ENCODE assay signal across 21 cellular contexts in genomic region chr2:128303095-128303791, GRCh38. TPM values are rescaled to one million over a fixed set of nuclear protein-coding genes. Genes with fewer than 3 reads are reported as not detected.
DNase-seq lines count a peak whose midpoint lies in the region; ATAC-seq, FAIRE-seq and TF ChIP-seq lines count a peak whose summit lies in the region.
"Had no signal": no experiment of that assay in that cellular context is flagged by ENCODE, and none has a peak within 500 bp of the region (broad histone marks: within the 10 kb centered on the region; RNA-seq: fewer than 3 reads in every experiment).

No MANE protein-coding gene starts in this region.

- ATAC-seq in HG02870 (IDR thresholded peaks at IDR 0.05; ENCODE audit: unreplicated experiment) (peak; percentile 47), HepG2 (no peak), GM18909 (IDR thresholded peaks at IDR 0.05; ENCODE audit: poor library complexity, unreplicated experiment) (no peak), SK-N-SH treated with all-trans-retinoic acid at 6 μM for 48 hours (no peak), GM21576 (IDR thresholded peaks at IDR 0.05; ENCODE audit: unreplicated experiment) (no peak)
- ATAC-seq: activated CD8-positive, alpha-beta memory T cell treated with anti-CD3 and anti-CD28 coated beads, Interleukin-2, amount 10 ng/mL, durations not matched to agents 7 days and 5 days had no signal

- 90% methylated on average over 9 of the region's 9 CpGs for WGBS in HepG2 (ENCODE audit: low lambda C conversion rate)
- WGBS in spleen, 5 donors, result 52 to 79% (median 75%) methylated on average over 8 to 9 of the region's 9 CpGs

- TF ChIP-seq EP300 in HepG2 (IDR thresholded peaks at IDR 0.05; ENCODE audit: low read depth in 2 of 2, low read length in 2 of 2), result no peak
- TF ChIP-seq EP300 in HepG2 (CRISPR knock-in tag; IDR thresholded peaks at IDR 0.05; ENCODE audit: borderline replicate concordance), result no peak

- no peak for FAIRE-seq in HepG2 (lab: Jason Lieb, UNC)

- POLR2A ChIA-PET in RWPE1 (lab: Yijun Ruan, JAX; ENCODE audit: low non-redundant PET) (no interaction called here), HepG2 (lab: Yijun Ruan, JAX) (no interaction called here)

- no peak overlapping the region for H3K4me2 ChIP-seq in HepG2 (ENCODE audit: low read depth, low read length)

- no peak for TF ChIP-seq CTCF in RWPE1 (conservative IDR thresholded peaks at IDR 0.05; ENCODE audit: low read depth)
- no peak for TF ChIP-seq CTCF in HepG2 (CRISPR knock-in tag; IDR thresholded peaks at IDR 0.05)
- TF ChIP-seq CTCF in spleen (IDR thresholded peaks at IDR 0.05 in 8 of 11, conservative IDR thresholded peaks at IDR 0.05 in 3 of 11), result no peak

- no peak overlapping the region for H2AFZ ChIP-seq in HepG2 (ENCODE audit: low read length)
- H2AFZ ChIP-seq: GM23248 had no signal

- H3K4me3 ChIP-seq in HepG2 (replicated peaks in 1 of 3; ENCODE audit: insufficient read depth in 1 of 3, low read depth in 2 of 3, low read length in 3 of 3) (no peak overlapping the region), spleen (no peak overlapping the region)
- H3K4me3 ChIP-seq: coronary artery, GM23248, Peyer's patch, thoracic aorta had no signal

- H3K9ac ChIP-seq in HepG2 (ENCODE audit: insufficient read depth, low read depth, low read length), result peak overlapping the region; percentile 16; the same call in 1 of the 2 replicates

- intact Hi-C loops in HepG2 (cut with micrococcal nuclease; ENCODE audit: unreplicated experiment) (no loop called here), spleen (cut with DNase I; ENCODE audit: low total_unique reads) (no loop called here)

- TF ChIP-seq RAD21 in HepG2 (CRISPR knock-in tag; IDR thresholded peaks at IDR 0.05), result no peak

- CTCF ChIA-PET in RWPE1 (lab: Yijun Ruan, JAX), result interaction anchor here (0.6 to 1.0 kb wide), 2 partner anchors 118 to 785 kb away, joined by 3 to 4 read pairs; no protein-coding TSS in a partner anchor
- CTCF ChIA-PET in HepG2 (lab: Yijun Ruan, JAX; ENCODE audit: low intra/inter-chr PET ratio, low total read pairs), result no interaction called here

- H3K36me3 ChIP-seq in HepG2 (replicated peaks in 1 of 2; ENCODE audit: control insufficient read depth in 1 of 2, insufficient read depth in 2 of 2, low read length in 2 of 2) (peaks cover 54 to 85% of the 10 kb centered on the region in 2 experiments), spleen (peaks cover 0 to 15% (median 0%) of the 10 kb centered on the region in 6 donors)
- H3K36me3 ChIP-seq: Peyer's patch, thoracic aorta had no signal

- TF ChIP-seq POLR2A in HepG2 (IDR thresholded peaks at IDR 0.05; ENCODE audit: insufficient read depth in 1 of 2, low read depth in 2 of 2, low read length in 2 of 2) (no peak), spleen (IDR thresholded peaks at IDR 0.05) (no peak)

- H3K79me2 ChIP-seq in HepG2 (ENCODE audit: insufficient read depth, low read length), result peaks cover 100% of the 10 kb centered on the region

- H3K27ac ChIP-seq in RWPE1 (peak overlapping the region; percentile 98), HepG2 (ENCODE audit: extremely low read length, insufficient read depth, low read length) (no peak overlapping the region), spleen (peak overlapping the region in 3 of 8 donors; percentile 25 to 64 (median 56))
- H3K27ac ChIP-seq: thoracic aorta had no signal

- DNase-seq in RWPE1 (ENCODE audit: low spot score) (no peak), HepG2 (ENCODE audit: low spot score) (no peak), spleen (peak; percentile 58)
- DNase-seq: activated CD8-positive, alpha-beta memory T cell treated with anti-CD3 and anti-CD28 coated beads, Interleukin-2, amount 10 ng/mL, durations not matched to agents 7 days and 5 days; activated naive CD8-positive, alpha-beta T cell treated with anti-CD3 and anti-CD28 coated beads for 36 hours; AML-193; Calu3; foreskin fibroblast; GM23248; kidney glomerular epithelial cell; NCI-H1417; NCI-H774; Peyer's patch; retina; stimulated activated CD4-positive, alpha-beta T cell treated with anti-CD3 and anti-CD28 coated beads, Interleukin-15, amount 100 ng/mL, for 24 hours had no signal

- H3K9me3 ChIP-seq in HepG2 (ENCODE audit: low read length) (no peaks in the 10 kb centered on the region), spleen (no peaks in the 10 kb centered on the region)
- H3K9me3 ChIP-seq: Peyer's patch, thoracic aorta had no signal

- in situ Hi-C loops in HepG2 (cut with HindIII; ENCODE audit: extremely low pct_ligation_motif_present, low pct_unique_long_range_greater_than_20kb), result no loop called here

- H4K20me1 ChIP-seq in HepG2 (ENCODE audit: insufficient read depth, low read length), result peaks cover 97% of the 10 kb centered on the region

- H3K27me3 ChIP-seq in HepG2 (ENCODE audit: control insufficient read depth in 1 of 2, insufficient read depth in 2 of 2, low read length in 2 of 2) (no peaks in the 10 kb centered on the region), spleen (replicated peaks in 1 of 7) (no peaks in the 10 kb centered on the region)
- H3K27me3 ChIP-seq: Peyer's patch had no signal

- H3K4me1 ChIP-seq in HepG2 (ENCODE audit: insufficient read depth, low read length) (peaks cover 53% of the 10 kb centered on the region), spleen (peaks cover 16 to 97% (median 76%) of the 10 kb centered on the region in 6 donors)

- BruUV-seq in HepG2 (replicated peaks; lab: Mats Ljungman, UMichigan), result no TSS peak

TF ChIP-seq in HepG2, 621 proteins besides CTCF, POLR2A, EP300 and RAD21 (continues in another document):
- TF ChIP-seq GATAD2A (CRISPR knock-in tag; IDR thresholded peaks at IDR 0.05) (no peak), HOXA5 (CRISPR knock-in tag; IDR thresholded peaks at IDR 0.05) (no peak), NR0B2 (CRISPR knock-in tag; IDR thresholded peaks at IDR 0.05) (no peak), ETS1 (CRISPR knock-in tag; IDR thresholded peaks at IDR 0.05) (no peak), XRCC5 (optimal IDR thresholded peaks at IDR 0.05; ENCODE audit: low read length) (no peak)

TF ChIP-seq in SK-N-SH treated with all-trans-retinoic acid at 6 μM for 48 hours, 23 proteins besides CTCF, POLR2A, EP300 and RAD21 (continues in another document):
- TF ChIP-seq ZFP30 (CRISPR knock-in tag; IDR thresholded peaks at IDR 0.05), result no peak
- no peak for TF ChIP-seq PATZ1 (CRISPR knock-in tag; IDR thresholded peaks at IDR 0.05; ENCODE audit: borderline replicate concordance)
- TF ChIP-seq POU6F1 (CRISPR knock-in tag; IDR thresholded peaks at IDR 0.05; ENCODE audit: borderline replicate concordance, low read depth), result no peak
- no peak for TF ChIP-seq PPARA (CRISPR knock-in tag; IDR thresholded peaks at IDR 0.05; ENCODE audit: borderline replicate concordance)
- no peak for TF ChIP-seq OSR1 (CRISPR knock-in tag; IDR thresholded peaks at IDR 0.05)

RNA-seq across cellular contexts. Expression of gene HS6ST1, which starts 15.4 kb away (rescaled TPM):
- total RNA-seq in HepG2 (2016; rRNA removed; fragmentation: Illumina TruSeq; extraction: Trizol) (68.4 and 84.6 TPM in 2 replicates), spleen (10 to 100 TPM; 52.2 to 99.5 (median 66.7) TPM)
- total RNA-seq in HepG2 (2016; cell fraction: cytosol; rRNA removed; fragmentation: Illumina TruSeq; extraction: Trizol; ENCODE audit: low read depth), result 8.0 TPM in 2 replicates
- 60.2 and 86.4 TPM in 2 replicates for total RNA-seq in HepG2 (2016; cell fraction: insoluble cytoplasmic fraction; rRNA removed; fragmentation: Illumina TruSeq; extraction: Trizol)
- total RNA-seq in HepG2 (2016; cell fraction: membrane; rRNA removed; fragmentation: Illumina TruSeq; extraction: Trizol), result 38.4 and 40.3 TPM in 2 replicates
- 59.1 and 66.3 TPM in 2 replicates for total RNA-seq in HepG2 (2016; cell fraction: nucleus; rRNA removed; fragmentation: Illumina TruSeq; extraction: Trizol)
- polyA plus RNA-seq in HepG2 (2011; rRNA removed) (34.5 and 42.2 TPM in 2 replicates), spleen (10 to 100 TPM in 1 of 3 donors, 1 to 10 TPM in 2; 7.2 to 24.7 (median 9.2) TPM)
- 35.2 and 53.7 TPM in 2 replicates for polyA plus RNA-seq in HepG2 (2011; cell fraction: cytosol; rRNA removed)
- polyA plus RNA-seq in HepG2 (2011; cell fraction: nucleus; rRNA removed), result 38.8 and 44.3 TPM in 2 replicates
- 50.2 and 79.5 TPM in 2 replicates for polyA plus RNA-seq in HepG2 (2012)
- 5.2 and 5.6 TPM in 2 replicates for polyA plus RNA-seq in HepG2 (2016; cell fraction: cytosol; fragmentation: Illumina TruSeq; extraction: Trizol; ENCODE audit: low read depth)
- 70.3 and 83.1 TPM in 2 replicates for polyA plus RNA-seq in HepG2 (2016; cell fraction: insoluble cytoplasmic fraction; fragmentation: Illumina TruSeq; extraction: Trizol; ENCODE audit: low read depth)
- 24.6 and 27.0 TPM in 2 replicates for polyA plus RNA-seq in HepG2 (2016; cell fraction: membrane; fragmentation: Illumina TruSeq; extraction: Trizol; ENCODE audit: low read depth)
- 106 and 113 TPM in 2 replicates for polyA plus RNA-seq in HepG2 (2016; cell fraction: nucleus; fragmentation: Illumina TruSeq; extraction: Trizol; ENCODE audit: insufficient read depth, low read depth)
- polyA minus RNA-seq in HepG2 (2011; rRNA and poly(A)+ RNA removed; ENCODE audit: low replicate concordance), result 7.6 and 148 TPM in 2 replicates
- polyA minus RNA-seq in HepG2 (2011; cell fraction: cytosol; rRNA and poly(A)+ RNA removed), result 47.4 and 52.3 TPM in 2 replicates
- 39.0 and 60.8 TPM in 2 replicates for polyA minus RNA-seq in HepG2 (2011; cell fraction: nucleus; rRNA and poly(A)+ RNA removed)
